Comparison of ENCODE assay signal across 9 cellular contexts in genomic region chr5:54469655-54470054, GRCh38. TPM values are rescaled to one million over a fixed set of nuclear protein-coding genes. Genes with fewer than 3 reads are reported as not detected.
A peak's percentile ranks its signal among the peaks of the same experiment; 100 is the strongest.
DNase-seq lines count a peak whose midpoint lies in the region; ATAC-seq lines count a peak whose summit lies in the region.
"Had no signal": no experiment of that assay in that cellular context is flagged by ENCODE, and none has a peak within 500 bp of the region (broad histone marks: within the 10 kb centered on the region; RNA-seq: fewer than 3 reads in every experiment).

No MANE protein-coding gene starts in this region.

- peak overlapping the region in 2 of 3 donors; percentile 13 to 24 for H3K4me3 Mint-ChIP-seq in T-cell

- H3K27ac ChIP-seq in muscle layer of duodenum (ENCODE audit: low read length): peak overlapping the region; percentile 22

- peaks cover 5 to 6% of the 10 kb centered on the region in 2 donors for H3K4me1 ChIP-seq in muscle layer of duodenum (ENCODE audit: control insufficient read depth in 1 of 2, insufficient read depth in 2 of 2, low read length in 2 of 2)

- POLR2A ChIA-PET in T-cell (lab: Charles Lee): no interaction called here

- no peaks in the 10 kb centered on the region for H3K9me3 ChIP-seq in muscle layer of duodenum (ENCODE audit: control insufficient read depth in 1 of 2, low read length in 2 of 2)

- peaks cover 7 to 10% (median 9%) of the 10 kb centered on the region in 3 donors for H3K4me1 Mint-ChIP-seq in T-cell

- peaks cover 5 to 9% of the 10 kb centered on the region in 2 donors for H3K27me3 Mint-ChIP-seq in T-cell

- CTCF ChIA-PET in T-cell (lab: Charles Lee): interaction anchor here in 1 of 2 donors (2.8 kb wide), 1 partner anchor 19 kb away, joined by 9 read pairs; no protein-coding TSS in a partner anchor

- ATAC-seq in GM18511 (IDR thresholded peaks at IDR 0.05; ENCODE audit: unreplicated experiment): peak; percentile 93
- ATAC-seq in HG02588 (IDR thresholded peaks at IDR 0.05; ENCODE audit: unreplicated experiment): peak; percentile 87
- no peak for ATAC-seq in T-cell (replicated peaks in 1 of 4)
- ATAC-seq: K562 had no signal

- H3K36me3 ChIP-seq in muscle layer of duodenum (ENCODE audit: control insufficient read depth in 1 of 2, insufficient read depth in 2 of 2, low read length in 2 of 2): no peaks in the 10 kb centered on the region

- DNase-seq in T-cell (no peak), NCI-H1436 treated with DMSO at 0.1 percent for 48 hours (lab: John Stamatoyannopoulos, UW) (no peak), ureter (ENCODE audit: low spot score) (no peak)
- no peak for DNase-seq in central memory CD4-positive, alpha-beta T cell
- no peak for DNase-seq in activated CD4-positive, alpha-beta T cell treated with anti-CD3 and anti-CD28 coated beads for 1 hour

- no peaks in the 10 kb centered on the region for H3K27me3 ChIP-seq in muscle layer of duodenum (ENCODE audit: low read depth, low read length)

- H3K9me3 Mint-ChIP-seq in T-cell: peaks cover 0 to 5% (median 0%) of the 10 kb centered on the region in 3 donors

- H3K36me3 Mint-ChIP-seq in T-cell: peaks cover 3% of the 10 kb centered on the region

- no peak overlapping the region for H3K27ac Mint-ChIP-seq in T-cell

- peak overlapping the region; percentile 9 to 58 for H3K4me3 ChIP-seq in muscle layer of duodenum (ENCODE audit: low read depth in 1 of 2, low read length in 2 of 2)
- H3K4me3 ChIP-seq: K562 had no signal

RNA-seq across cellular contexts. Expression of gene HSPB3, which starts 14.2 kb away (rescaled TPM):
- not detected for total RNA-seq in T-cell
- 0.68 TPM for total RNA-seq in ureter

RNA-seq across cellular contexts. Expression of gene SNX18, which starts 47.9 kb away (rescaled TPM):
- total RNA-seq in T-cell: 10 to 100 TPM; 13.7 to 35.7 (median 31.1) TPM
- total RNA-seq in ureter: 27.8 TPM

Comparison
In these comparisons a context has a peak if more than half of its experiments do, and no peak if none do; other contexts are left out.
1. ATAC-seq: peak in GM18511 (single experiment) and HG02588 (single experiment); none in T-cell (0 of 4).